2 cellular contexts compared by ENCODE assay signal in the genomic region with DNA sequence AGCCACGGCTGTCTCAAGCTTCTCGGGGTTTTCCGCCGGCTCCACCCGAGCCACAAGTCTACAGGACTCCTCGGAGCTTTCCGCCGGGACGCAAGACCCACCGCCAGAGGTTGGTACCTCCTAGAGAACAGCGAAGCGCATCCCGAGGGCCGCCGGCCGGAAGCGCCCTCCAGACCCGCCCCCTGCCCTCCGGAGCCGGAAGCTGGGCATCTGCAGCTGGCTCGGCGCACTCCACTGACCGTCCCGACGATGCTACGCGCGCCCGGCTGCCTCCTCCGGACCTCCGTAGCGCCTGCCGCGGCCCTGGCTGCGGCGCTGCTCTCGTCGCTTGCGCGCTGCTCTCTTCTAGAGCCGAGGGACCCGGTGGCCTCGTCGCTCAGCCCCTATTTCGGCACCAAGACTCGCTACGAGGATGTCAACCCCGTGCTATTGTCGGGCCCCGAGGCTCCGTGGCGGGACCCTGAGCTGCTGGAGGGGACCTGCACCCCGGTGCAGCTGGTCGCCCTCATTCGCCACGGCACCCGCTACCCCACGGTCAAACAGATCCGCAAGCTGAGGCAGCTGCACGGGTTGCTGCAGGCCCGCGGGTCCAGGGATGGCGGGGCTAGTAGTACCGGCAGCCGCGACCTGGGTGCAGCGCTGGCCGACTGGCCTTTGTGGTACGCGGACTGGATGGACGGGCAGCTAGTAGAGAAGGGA.
A peak's percentile ranks its signal among the peaks of the same experiment; 100 is the strongest.
TF ChIP-seq lines count a peak whose summit lies in the region.

A gene with protein sequence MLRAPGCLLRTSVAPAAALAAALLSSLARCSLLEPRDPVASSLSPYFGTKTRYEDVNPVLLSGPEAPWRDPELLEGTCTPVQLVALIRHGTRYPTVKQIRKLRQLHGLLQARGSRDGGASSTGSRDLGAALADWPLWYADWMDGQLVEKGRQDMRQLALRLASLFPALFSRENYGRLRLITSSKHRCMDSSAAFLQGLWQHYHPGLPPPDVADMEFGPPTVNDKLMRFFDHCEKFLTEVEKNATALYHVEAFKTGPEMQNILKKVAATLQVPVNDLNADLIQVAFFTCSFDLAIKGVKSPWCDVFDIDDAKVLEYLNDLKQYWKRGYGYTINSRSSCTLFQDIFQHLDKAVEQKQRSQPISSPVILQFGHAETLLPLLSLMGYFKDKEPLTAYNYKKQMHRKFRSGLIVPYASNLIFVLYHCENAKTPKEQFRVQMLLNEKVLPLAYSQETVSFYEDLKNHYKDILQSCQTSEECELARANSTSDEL (plus strand): TSS at position 227 of the 699 bp plus-strand sequence. CDS start 23 bp downstream, at position 250.

TF ChIP-seq in A549, 52 proteins besides CTCF, POLR2A, EP300 and RAD21 (continued from another document):
- TF ChIP-seq, protein P1, sequence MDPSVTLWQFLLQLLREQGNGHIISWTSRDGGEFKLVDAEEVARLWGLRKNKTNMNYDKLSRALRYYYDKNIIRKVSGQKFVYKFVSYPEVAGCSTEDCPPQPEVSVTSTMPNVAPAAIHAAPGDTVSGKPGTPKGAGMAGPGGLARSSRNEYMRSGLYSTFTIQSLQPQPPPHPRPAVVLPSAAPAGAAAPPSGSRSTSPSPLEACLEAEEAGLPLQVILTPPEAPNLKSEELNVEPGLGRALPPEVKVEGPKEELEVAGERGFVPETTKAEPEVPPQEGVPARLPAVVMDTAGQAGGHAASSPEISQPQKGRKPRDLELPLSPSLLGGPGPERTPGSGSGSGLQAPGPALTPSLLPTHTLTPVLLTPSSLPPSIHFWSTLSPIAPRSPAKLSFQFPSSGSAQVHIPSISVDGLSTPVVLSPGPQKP (IDR thresholded peaks at IDR 0.05; ENCODE audit: low read depth, low read length), result no peak
- TF ChIP-seq CHD2 (IDR thresholded peaks at IDR 0.05; ENCODE audit: low read length, partially characterized antibody) (no peak), ZSCAN20 (CRISPR knock-in tag; IDR thresholded peaks at IDR 0.05) (no peak), HEYL (CRISPR knock-in tag; IDR thresholded peaks at IDR 0.05) (no peak), CHD4 (IDR thresholded peaks at IDR 0.05; ENCODE audit: borderline replicate concordance) (no peak), NFE2L2 (conservative IDR thresholded peaks at IDR 0.05; ENCODE audit: low read length) (no peak), MYC (IDR thresholded peaks at IDR 0.05; ENCODE audit: borderline replicate concordance, low read length) (no peak), FOSB (CRISPR knock-in tag; IDR thresholded peaks at IDR 0.05) (no peak), HDAC2 (IDR thresholded peaks at IDR 0.05) (no peak; the same call in 1 of the 2 replicates), KDM5A (IDR thresholded peaks at IDR 0.05) (peak; percentile 62; the same call in 1 of the 2 replicates), RFX5 (IDR thresholded peaks at IDR 0.05) (no peak), ZNF302 (CRISPR knock-in tag; IDR thresholded peaks at IDR 0.05) (no peak), CEBPB (IDR thresholded peaks at IDR 0.05) (no peak), PHF8 (IDR thresholded peaks at IDR 0.05; ENCODE audit: borderline replicate concordance, low read depth) (peak; percentile 72), JUN (IDR thresholded peaks at IDR 0.05) (peak in 1 of 2 experiments; percentile 90; a peak in 3 of 5 replicates), RNF2 (IDR thresholded peaks at IDR 0.05; ENCODE audit: borderline replicate concordance, low read depth) (0 out of 2 replicates have a peak, but pooled peaks have one; percentile 36)
- TF ChIP-seq, protein P2, sequence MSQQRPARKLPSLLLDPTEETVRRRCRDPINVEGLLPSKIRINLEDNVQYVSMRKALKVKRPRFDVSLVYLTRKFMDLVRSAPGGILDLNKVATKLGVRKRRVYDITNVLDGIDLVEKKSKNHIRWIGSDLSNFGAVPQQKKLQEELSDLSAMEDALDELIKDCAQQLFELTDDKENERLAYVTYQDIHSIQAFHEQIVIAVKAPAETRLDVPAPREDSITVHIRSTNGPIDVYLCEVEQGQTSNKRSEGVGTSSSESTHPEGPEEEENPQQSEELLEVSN (IDR thresholded peaks at IDR 0.05; ENCODE audit: borderline replicate concordance, low read depth), result peak; percentile 24; the same call in 1 of the 2 replicates
- TF ChIP-seq, protein P3, sequence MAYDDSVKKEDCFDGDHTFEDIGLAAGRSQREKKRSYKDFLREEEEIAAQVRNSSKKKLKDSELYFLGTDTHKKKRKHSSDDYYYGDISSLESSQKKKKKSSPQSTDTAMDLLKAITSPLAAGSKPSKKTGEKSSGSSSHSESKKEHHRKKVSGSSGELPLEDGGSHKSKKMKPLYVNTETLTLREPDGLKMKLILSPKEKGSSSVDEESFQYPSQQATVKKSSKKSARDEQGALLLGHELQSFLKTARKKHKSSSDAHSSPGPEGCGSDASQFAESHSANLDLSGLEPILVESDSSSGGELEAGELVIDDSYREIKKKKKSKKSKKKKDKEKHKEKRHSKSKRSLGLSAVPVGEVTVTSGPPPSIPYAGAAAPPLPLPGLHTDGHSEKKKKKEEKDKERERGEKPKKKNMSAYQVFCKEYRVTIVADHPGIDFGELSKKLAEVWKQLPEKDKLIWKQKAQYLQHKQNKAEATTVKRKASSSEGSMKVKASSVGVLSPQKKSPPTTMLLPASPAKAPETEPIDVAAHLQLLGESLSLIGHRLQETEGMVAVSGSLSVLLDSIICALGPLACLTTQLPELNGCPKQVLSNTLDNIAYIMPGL (CRISPR knock-in tag; IDR thresholded peaks at IDR 0.05; ENCODE audit: borderline replicate concordance), result no peak; the same call in 1 of the 2 replicates
- TF ChIP-seq, protein P4, sequence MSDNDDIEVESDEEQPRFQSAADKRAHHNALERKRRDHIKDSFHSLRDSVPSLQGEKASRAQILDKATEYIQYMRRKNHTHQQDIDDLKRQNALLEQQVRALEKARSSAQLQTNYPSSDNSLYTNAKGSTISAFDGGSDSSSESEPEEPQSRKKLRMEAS (IDR thresholded peaks at IDR 0.05), result peak; percentile 75; the same call in 1 of the 2 replicates

TF ChIP-seq in WTC11, 78 proteins besides CTCF, POLR2A, EP300 and RAD21 (continued from another document and continues in another):
- TF ChIP-seq, protein P3 (CRISPR knock-in tag; IDR thresholded peaks at IDR 0.05), result peak; percentile 90; the same call in 1 of the 2 replicates
- TF ChIP-seq ELF4 (CRISPR knock-in tag; IDR thresholded peaks at IDR 0.05; ENCODE audit: low read depth), result no peak
- 0 out of 2 replicates have a peak, but pooled peaks have one; percentile 3 for TF ChIP-seq FOXK1 (CRISPR knock-in tag; IDR thresholded peaks at IDR 0.05)
- TF ChIP-seq ZNF219 (CRISPR knock-in tag; IDR thresholded peaks at IDR 0.05; ENCODE audit: borderline replicate concordance), result peak; percentile 38; the same call in 1 of the 2 replicates
- no peak for TF ChIP-seq HMGA2 (CRISPR knock-in tag; IDR thresholded peaks at IDR 0.05)
- TF ChIP-seq OVOL2 (CRISPR knock-in tag; IDR thresholded peaks at IDR 0.05; ENCODE audit: borderline replicate concordance), result no peak
- TF ChIP-seq, protein P5, sequence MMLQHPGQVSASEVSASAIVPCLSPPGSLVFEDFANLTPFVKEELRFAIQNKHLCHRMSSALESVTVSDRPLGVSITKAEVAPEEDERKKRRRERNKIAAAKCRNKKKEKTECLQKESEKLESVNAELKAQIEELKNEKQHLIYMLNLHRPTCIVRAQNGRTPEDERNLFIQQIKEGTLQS (CRISPR knock-in tag; conservative IDR thresholded peaks at IDR 0.05), result no peak
- TF ChIP-seq GTF2I (CRISPR knock-in tag; conservative IDR thresholded peaks at IDR 0.05), result no peak
- no peak; the same call in 1 of the 2 replicates for TF ChIP-seq ZNF263 (CRISPR knock-in tag; IDR thresholded peaks at IDR 0.05; ENCODE audit: low read depth)
- no peak for TF ChIP-seq ZNF121 (CRISPR knock-in tag; IDR thresholded peaks at IDR 0.05)
- TF ChIP-seq, protein P6, sequence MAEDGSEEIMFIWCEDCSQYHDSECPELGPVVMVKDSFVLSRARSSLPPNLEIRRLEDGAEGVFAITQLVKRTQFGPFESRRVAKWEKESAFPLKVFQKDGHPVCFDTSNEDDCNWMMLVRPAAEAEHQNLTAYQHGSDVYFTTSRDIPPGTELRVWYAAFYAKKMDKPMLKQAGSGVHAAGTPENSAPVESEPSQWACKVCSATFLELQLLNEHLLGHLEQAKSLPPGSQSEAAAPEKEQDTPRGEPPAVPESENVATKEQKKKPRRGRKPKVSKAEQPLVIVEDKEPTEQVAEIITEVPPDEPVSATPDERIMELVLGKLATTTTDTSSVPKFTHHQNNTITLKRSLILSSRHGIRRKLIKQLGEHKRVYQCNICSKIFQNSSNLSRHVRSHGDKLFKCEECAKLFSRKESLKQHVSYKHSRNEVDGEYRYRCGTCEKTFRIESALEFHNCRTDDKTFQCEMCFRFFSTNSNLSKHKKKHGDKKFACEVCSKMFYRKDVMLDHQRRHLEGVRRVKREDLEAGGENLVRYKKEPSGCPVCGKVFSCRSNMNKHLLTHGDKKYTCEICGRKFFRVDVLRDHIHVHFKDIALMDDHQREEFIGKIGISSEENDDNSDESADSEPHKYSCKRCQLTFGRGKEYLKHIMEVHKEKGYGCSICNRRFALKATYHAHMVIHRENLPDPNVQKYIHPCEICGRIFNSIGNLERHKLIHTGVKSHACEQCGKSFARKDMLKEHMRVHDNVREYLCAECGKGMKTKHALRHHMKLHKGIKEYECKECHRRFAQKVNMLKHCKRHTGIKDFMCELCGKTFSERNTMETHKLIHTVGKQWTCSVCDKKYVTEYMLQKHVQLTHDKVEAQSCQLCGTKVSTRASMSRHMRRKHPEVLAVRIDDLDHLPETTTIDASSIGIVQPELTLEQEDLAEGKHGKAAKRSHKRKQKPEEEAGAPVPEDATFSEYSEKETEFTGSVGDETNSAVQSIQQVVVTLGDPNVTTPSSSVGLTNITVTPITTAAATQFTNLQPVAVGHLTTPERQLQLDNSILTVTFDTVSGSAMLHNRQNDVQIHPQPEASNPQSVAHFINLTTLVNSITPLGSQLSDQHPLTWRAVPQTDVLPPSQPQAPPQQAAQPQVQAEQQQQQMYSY (CRISPR knock-in tag; IDR thresholded peaks at IDR 0.05), result no peak
- TF ChIP-seq, protein P7, sequence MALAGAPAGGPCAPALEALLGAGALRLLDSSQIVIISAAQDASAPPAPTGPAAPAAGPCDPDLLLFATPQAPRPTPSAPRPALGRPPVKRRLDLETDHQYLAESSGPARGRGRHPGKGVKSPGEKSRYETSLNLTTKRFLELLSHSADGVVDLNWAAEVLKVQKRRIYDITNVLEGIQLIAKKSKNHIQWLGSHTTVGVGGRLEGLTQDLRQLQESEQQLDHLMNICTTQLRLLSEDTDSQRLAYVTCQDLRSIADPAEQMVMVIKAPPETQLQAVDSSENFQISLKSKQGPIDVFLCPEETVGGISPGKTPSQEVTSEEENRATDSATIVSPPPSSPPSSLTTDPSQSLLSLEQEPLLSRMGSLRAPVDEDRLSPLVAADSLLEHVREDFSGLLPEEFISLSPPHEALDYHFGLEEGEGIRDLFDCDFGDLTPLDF (CRISPR knock-in tag; IDR thresholded peaks at IDR 0.05), result 0 out of 2 replicates have a peak, but pooled peaks have one; percentile 64
- TF ChIP-seq KAT7 (CRISPR knock-in tag; IDR thresholded peaks at IDR 0.05; ENCODE audit: borderline replicate concordance), result no peak; the same call in 1 of the 2 replicates
- no peak for TF ChIP-seq PRRX2 (CRISPR knock-in tag; IDR thresholded peaks at IDR 0.05)
- TF ChIP-seq TEAD4 (CRISPR knock-in tag; IDR thresholded peaks at IDR 0.05), result no peak
- TF ChIP-seq, protein P8, sequence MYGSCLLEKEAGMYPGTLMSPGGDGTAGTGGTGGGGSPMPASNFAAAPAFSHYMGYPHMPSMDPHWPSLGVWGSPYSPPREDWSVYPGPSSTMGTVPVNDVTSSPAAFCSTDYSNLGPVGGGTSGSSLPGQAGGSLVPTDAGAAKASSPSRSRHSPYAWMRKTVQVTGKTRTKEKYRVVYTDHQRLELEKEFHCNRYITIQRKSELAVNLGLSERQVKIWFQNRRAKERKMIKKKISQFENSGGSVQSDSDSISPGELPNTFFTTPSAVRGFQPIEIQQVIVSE (CRISPR knock-in tag; IDR thresholded peaks at IDR 0.05; ENCODE audit: borderline replicate concordance), result no peak
- peak; percentile 44; the same call in 1 of the 2 replicates for TF ChIP-seq SMAD3 (CRISPR knock-in tag; IDR thresholded peaks at IDR 0.05; ENCODE audit: borderline replicate concordance)
- TF ChIP-seq, protein P4 (CRISPR knock-in tag; IDR thresholded peaks at IDR 0.05), result peak; percentile 84
- TF ChIP-seq MXD4 (CRISPR knock-in tag; IDR thresholded peaks at IDR 0.05; ENCODE audit: borderline replicate concordance), result no peak
- TF ChIP-seq, protein P9, sequence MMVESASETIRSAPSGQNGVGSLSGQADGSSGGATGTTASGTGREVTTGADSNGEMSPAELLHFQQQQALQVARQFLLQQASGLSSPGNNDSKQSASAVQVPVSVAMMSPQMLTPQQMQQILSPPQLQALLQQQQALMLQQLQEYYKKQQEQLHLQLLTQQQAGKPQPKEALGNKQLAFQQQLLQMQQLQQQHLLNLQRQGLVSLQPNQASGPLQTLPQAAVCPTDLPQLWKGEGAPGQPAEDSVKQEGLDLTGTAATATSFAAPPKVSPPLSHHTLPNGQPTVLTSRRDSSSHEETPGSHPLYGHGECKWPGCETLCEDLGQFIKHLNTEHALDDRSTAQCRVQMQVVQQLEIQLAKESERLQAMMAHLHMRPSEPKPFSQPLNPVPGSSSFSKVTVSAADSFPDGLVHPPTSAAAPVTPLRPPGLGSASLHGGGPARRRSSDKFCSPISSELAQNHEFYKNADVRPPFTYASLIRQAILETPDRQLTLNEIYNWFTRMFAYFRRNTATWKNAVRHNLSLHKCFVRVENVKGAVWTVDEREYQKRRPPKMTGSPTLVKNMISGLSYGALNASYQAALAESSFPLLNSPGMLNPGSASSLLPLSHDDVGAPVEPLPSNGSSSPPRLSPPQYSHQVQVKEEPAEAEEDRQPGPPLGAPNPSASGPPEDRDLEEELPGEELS (CRISPR knock-in tag; IDR thresholded peaks at IDR 0.05), result 0 out of 2 replicates have a peak, but pooled peaks have one; percentile 8
- TF ChIP-seq, protein P10, sequence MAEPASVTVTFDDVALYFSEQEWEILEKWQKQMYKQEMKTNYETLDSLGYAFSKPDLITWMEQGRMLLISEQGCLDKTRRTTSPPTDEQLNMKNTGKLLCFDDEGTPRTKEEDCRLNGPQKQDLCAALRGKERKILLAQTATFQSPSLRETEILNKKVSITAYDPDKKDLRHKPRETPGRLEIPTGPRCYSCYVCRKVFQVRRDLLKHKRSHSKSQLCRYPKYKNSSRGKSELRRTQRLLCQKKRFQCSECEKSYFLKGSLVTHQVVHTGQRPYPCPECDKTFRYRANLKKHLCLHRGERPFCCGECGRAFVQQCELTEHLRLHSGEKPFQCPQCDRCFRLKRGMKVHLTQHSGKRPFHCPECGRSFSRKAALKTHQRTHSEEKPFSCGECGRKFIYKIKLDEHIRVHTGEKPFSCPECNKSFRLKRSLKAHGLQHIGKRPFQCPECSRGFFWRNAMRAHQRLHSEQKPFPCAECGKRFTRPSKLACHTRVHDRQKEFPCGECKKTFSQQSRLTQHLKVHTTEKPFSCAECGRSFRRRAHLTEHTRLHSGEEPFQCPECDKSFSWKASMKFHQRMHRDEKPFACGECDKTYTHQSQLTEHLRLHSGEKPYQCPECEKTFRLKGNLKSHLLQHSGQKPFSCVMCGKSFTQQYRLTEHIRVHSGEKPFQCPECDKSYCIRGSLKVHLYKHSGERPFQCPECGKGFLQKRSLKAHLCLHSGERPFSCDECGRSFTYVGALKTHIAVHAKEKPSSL (CRISPR knock-in tag; conservative IDR thresholded peaks at IDR 0.05), result no peak
